In genomic region chr7:122307228-122307619, GRCh38 we compare ENCODE assay signal across 26 cellular contexts. TPM values are rescaled to one million over a fixed set of nuclear protein-coding genes. Genes with fewer than 3 reads are reported as not detected.
DNase-seq lines count a peak whose midpoint lies in the region; TF ChIP-seq lines count a peak whose summit lies in the region.
"Had no signal": no experiment of that assay in that cellular context is flagged by ENCODE, and none has a peak within 500 bp of the region (broad histone marks: within the 10 kb centered on the region; RNA-seq: fewer than 3 reads in every experiment).

No MANE protein-coding gene starts in this region.

- H3K4me3 ChIP-seq in HUES64 (ENCODE audit: low read length) (peak overlapping the region; percentile 75), SK-N-MC (peak overlapping the region; percentile 83), iPS DF 6.9 (ENCODE audit: low read length) (peak overlapping the region; percentile 29; the same call in 1 of the 2 replicates), osteoblast (ENCODE audit: insufficient read depth, low read length) (no peak overlapping the region)
- H3K4me3 ChIP-seq: adrenal gland, cardiac muscle cell, mucosa of descending colon, smooth muscle cell had no signal

- H3K9me3 Mint-ChIP-seq in CD14-positive monocyte: peaks cover 7 to 49% (median 30%) of the 10 kb centered on the region in 7 donors
- H3K9me3 Mint-ChIP-seq: CD4-positive, alpha-beta T cell; dendritic cell treated with granulocyte-macrophage colony-stimulating factor and Interleukin-4, amounts not matched to agents 40 ng/mL and 50 ng/mL, for 4 days had no signal

- DNase-seq in SK-N-MC (ENCODE audit: low read depth, low spot score): no peak
- no peak for DNase-seq in iPS DF 6.9 (ENCODE audit: low read depth, low spot score)
- DNase-seq in osteoblast (ENCODE audit: insufficient read length, low spot score, missing footprints): peak; percentile 66
- DNase-seq in mucosa of gallbladder (ENCODE audit: low spot score): no peak
- no peak for DNase-seq in GOT3 (lab: John Stamatoyannopoulos, UW)
- DNase-seq in CD14-positive monocyte (ENCODE audit: low spot score): no peak
- DNase-seq: activated CD4-positive, CD25-positive, alpha-beta regulatory T cell; activated CD8-positive, alpha-beta T cell treated with anti-CD3 and anti-CD28 coated beads, Interleukin-2, amount 10 ng/mL, durations not matched to agents 7 days and 5 days; activated naive CD4-positive, alpha-beta T cell; activated T-cell treated with anti-CD3 and anti-CD28 coated beads, Interleukin-2, amount 50 U/mL, for 1 hour; adrenal gland; CD4-positive, alpha-beta T cell; mucosa of descending colon; NCI-H1105 treated with DMSO at 0.1 percent for 48 hours; NCI-H2081; NCI-H774; OCI-M1; T-helper 9 cell had no signal

- H3K36me3 ChIP-seq in HUES64 (ENCODE audit: insufficient read depth, low read length): no peaks in the 10 kb centered on the region
- H3K36me3 ChIP-seq in SK-N-MC (ENCODE audit: insufficient read depth, low read length): peaks cover 56% of the 10 kb centered on the region
- no peaks in the 10 kb centered on the region for H3K36me3 ChIP-seq in iPS DF 6.9 (ENCODE audit: control insufficient read depth, insufficient read depth, low read length)
- no peaks in the 10 kb centered on the region for H3K36me3 ChIP-seq in osteoblast (ENCODE audit: insufficient read depth, low read length)
- H3K36me3 ChIP-seq: adrenal gland, cardiac muscle cell, neutrophil had no signal

- no peak overlapping the region for H2AFZ ChIP-seq in osteoblast (ENCODE audit: low read length)

- WGBS in HUES64: 0% methylated on average over 13 of the region's 13 CpGs
- no CpG with 5 or more reads among the region's 13 CpGs for WGBS in iPS DF 6.9 (ENCODE audit: insufficient coverage, insufficient read length)

- H3K27ac ChIP-seq in HUES64 (ENCODE audit: low read depth, low read length): peak overlapping the region; percentile 64; the same call in 1 of the 2 replicates
- peak overlapping the region; percentile 30; the same call in 1 of the 2 replicates for H3K27ac ChIP-seq in SK-N-MC
- no peak overlapping the region for H3K27ac ChIP-seq in iPS DF 6.9 (ENCODE audit: low read length)
- no peak overlapping the region for H3K27ac ChIP-seq in osteoblast (ENCODE audit: low read depth, low read length)
- H3K27ac ChIP-seq: adrenal gland, cardiac muscle cell, neutrophil had no signal

- H3K79me2 ChIP-seq in osteoblast (ENCODE audit: insufficient read depth, low read length): no peaks in the 10 kb centered on the region

- no peak overlapping the region for H3K4me2 ChIP-seq in osteoblast (ENCODE audit: insufficient read depth, low read length)
- H3K4me2 ChIP-seq: smooth muscle cell had no signal

- TF ChIP-seq CTCF in osteoblast (IDR thresholded peaks at IDR 0.05; ENCODE audit: extremely low read depth, low read depth, low read length): no peak
- TF ChIP-seq CTCF in CD14-positive monocyte (IDR thresholded peaks at IDR 0.05): no peak

- intact Hi-C loops in CD14-positive monocyte (cut with micrococcal nuclease): no loop called here

- no peaks in the 10 kb centered on the region for H4K20me1 ChIP-seq in osteoblast (ENCODE audit: insufficient read depth, low read length)

- H3K27me3 ChIP-seq in HUES64 (ENCODE audit: insufficient read depth, low read length) (peaks cover 100% of the 10 kb centered on the region), iPS DF 6.9 (ENCODE audit: control insufficient read depth, insufficient read depth, low read length) (peaks cover 36% of the 10 kb centered on the region), osteoblast (ENCODE audit: insufficient read depth, low read length) (peaks cover 98% of the 10 kb centered on the region)

- peaks cover 0 to 4% of the 10 kb centered on the region in 2 donors for H3K36me3 Mint-ChIP-seq in CD14-positive monocyte
- H3K36me3 Mint-ChIP-seq: stimulated activated memory B cell treated with anti-CD40 and anti-IgM and Interleukin-4, amounts not matched to agents 10 μg/mL and 1 μg/mL and 100 μg/mL, for 72 hours had no signal

- H3K9ac ChIP-seq in HUES64 (ENCODE audit: low read depth, low read length) (peak overlapping the region; percentile 56; the same call in 1 of the 2 replicates), SK-N-MC (ENCODE audit: insufficient read length) (peak overlapping the region; percentile 94)

- H3K4me1 Mint-ChIP-seq in CD14-positive monocyte: peaks cover 5% of the 10 kb centered on the region

- H3K9me3 ChIP-seq in HUES64 (ENCODE audit: insufficient read depth, low read depth, low read length): no peaks in the 10 kb centered on the region
- no peaks in the 10 kb centered on the region for H3K9me3 ChIP-seq in SK-N-MC (ENCODE audit: low read depth, low read length)
- no peaks in the 10 kb centered on the region for H3K9me3 ChIP-seq in iPS DF 6.9 (ENCODE audit: control insufficient read depth, insufficient read depth, low read length)
- H3K9me3 ChIP-seq in osteoblast (ENCODE audit: low read depth, low read length): no peaks in the 10 kb centered on the region
- H3K9me3 ChIP-seq: adrenal gland, mucosa of descending colon, neutrophil had no signal

- H3K4me1 ChIP-seq in HUES64 (ENCODE audit: insufficient read depth, low read length) (peaks cover 50% of the 10 kb centered on the region), iPS DF 6.9 (ENCODE audit: control insufficient read depth, insufficient read depth, low read length) (0 out of 2 replicates have a peak, but pooled peaks cover 4% of the 10 kb centered on the region), osteoblast (ENCODE audit: insufficient read depth, low read length) (no peaks in the 10 kb centered on the region)

- peak overlapping the region in 1 of 2 donors; percentile 79 for H3K4me3 Mint-ChIP-seq in CD14-positive monocyte
- H3K4me3 Mint-ChIP-seq: activated CD8-positive, alpha-beta T cell treated with anti-CD3 and anti-CD28 coated beads, Interleukin-2, amount 10 ng/mL, durations not matched to agents 7 days and 5 days; CD4-positive, alpha-beta T cell; dendritic cell treated with granulocyte-macrophage colony-stimulating factor and Interleukin-4, amounts not matched to agents 40 ng/mL and 50 ng/mL, for 4 days; stimulated activated memory B cell treated with anti-CD40 and anti-IgM and Interleukin-4, amounts not matched to agents 10 μg/mL and 1 μg/mL and 100 μg/mL, for 72 hours had no signal

- H3K27me3 Mint-ChIP-seq in CD14-positive monocyte (ENCODE audit: low read depth in 3 of 3): peaks cover 91 to 94% (median 94%) of the 10 kb centered on the region in 3 donors

- no peak overlapping the region for H3K27ac Mint-ChIP-seq in CD14-positive monocyte
- H3K27ac Mint-ChIP-seq: activated CD8-positive, alpha-beta T cell treated with anti-CD3 and anti-CD28 coated beads, Interleukin-2, amount 10 ng/mL, durations not matched to agents 7 days and 5 days; CD4-positive, alpha-beta T cell; dendritic cell treated with granulocyte-macrophage colony-stimulating factor and Interleukin-4, amounts not matched to agents 40 ng/mL and 50 ng/mL, for 4 days; stimulated activated memory B cell treated with anti-CD40 and anti-IgM and Interleukin-4, amounts not matched to agents 10 μg/mL and 1 μg/mL and 100 μg/mL, for 72 hours had no signal

RNA-seq across cellular contexts. Expression of gene FEZF1, which starts 2.7 kb away (rescaled TPM):
- 3.4 TPM for polyA plus RNA-seq in HUES64 (2013, experiment 1 of 2)
- polyA plus RNA-seq in HUES64 (2013, experiment 2 of 2): 3.5 TPM
- total RNA-seq in osteoblast: not detected in 2 replicates
- 0.09 TPM for total RNA-seq in mucosa of gallbladder
- not detected for polyA plus RNA-seq in CD14-positive monocyte
- total RNA-seq: activated CD8-positive, alpha-beta T cell treated with anti-CD3 and anti-CD28 coated beads, Interleukin-2, amount 10 ng/mL, durations not matched to agents 7 days and 5 days; cardiac muscle cell; CD4-positive, alpha-beta T cell; lower leg skin; mucosa of descending colon; Right ventricle myocardium inferior; smooth muscle cell had no signal
- polyA plus RNA-seq: adrenal gland, cardiac muscle cell, smooth muscle cell had no signal

Comparison
In these comparisons a context has a peak if more than half of its experiments do, and no peak if none do; other contexts are left out.
1. H3K27ac ChIP-seq: peak in HUES64 (single experiment) and SK-N-MC (single experiment); none in iPS DF 6.9 (single experiment) and osteoblast (single experiment).